ENCODE assay signal across 19 cellular contexts in the genomic region with DNA sequence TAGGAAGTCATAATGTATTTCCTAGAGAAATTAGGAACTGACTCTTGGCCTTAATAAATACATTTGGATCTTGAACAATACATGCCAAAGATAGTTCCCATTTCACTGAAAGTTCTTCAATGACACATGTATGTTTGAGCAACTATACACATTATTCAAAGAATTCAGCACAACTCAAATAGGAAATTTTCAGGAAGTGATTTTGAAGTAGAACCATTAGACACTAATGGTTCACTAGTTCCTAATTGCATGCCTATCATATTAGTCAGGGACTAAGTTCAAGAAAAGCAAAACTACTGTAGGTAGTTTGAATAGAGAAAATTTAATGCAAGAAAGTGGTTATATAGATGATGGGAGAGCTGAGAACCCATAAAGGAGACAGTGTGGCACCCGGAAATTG.
"Had no signal": no experiment of that assay in that cellular context is flagged by ENCODE, and none has a peak within 500 bp of the region (broad histone marks: within the 10 kb centered on the region; RNA-seq: fewer than 3 reads in every experiment).

No MANE protein-coding gene starts in this region.

- FAIRE-seq: keratinocyte, small intestine had no signal

- H3K4me1 ChIP-seq: gastrocnemius medialis, stomach, transverse colon had no signal

- H3K27me3 ChIP-seq: esophagus muscularis mucosa, gastrocnemius medialis, ovary, stomach, transverse colon had no signal

- ATAC-seq: gastrocnemius medialis, natural killer cell, right cardiac atrium had no signal

- H3K36me3 ChIP-seq: esophagus muscularis mucosa, gastrocnemius medialis, ovary, stomach, thoracic aorta, transverse colon had no signal

- H3K9me3 ChIP-seq: esophagus muscularis mucosa, gastrocnemius medialis, ovary, stomach, thoracic aorta, transverse colon had no signal

- DNase-seq: effector CD4-positive, alpha-beta T cell; endodermal cell; gastrocnemius medialis; glutamatergic neuron; immature natural killer cell; mammary epithelial cell; natural killer cell; ovary; right cardiac atrium; small intestine; stimulated activated CD4-positive, alpha-beta T cell treated with anti-CD3 and anti-CD28 coated beads, Interleukin-12 subunit alpha, Interleukin-12 subunit beta, amount 100 ng/mL, for 4 hours; stimulated activated naive CD4-positive, alpha-beta T cell; stomach; substantia nigra; transverse colon had no signal

- H3K4me3 ChIP-seq: coronary artery, esophagus muscularis mucosa, gastrocnemius medialis, ovary, stomach, thoracic aorta, transverse colon had no signal

- H3K27ac ChIP-seq: coronary artery, esophagus muscularis mucosa, gastrocnemius medialis, ovary, stomach, thoracic aorta, transverse colon had no signal
